8 cellular contexts compared by ENCODE assay signal in genomic region chr15:51162865-51163762, GRCh38.
DNase-seq lines count a peak whose midpoint lies in the region; ATAC-seq and TF ChIP-seq lines count a peak whose summit lies in the region.

No MANE protein-coding gene starts in this region.

- H3K4me1 ChIP-seq in BE2C (peaks cover 5% of the 10 kb centered on the region), thoracic aorta (ENCODE audit: control insufficient read depth in 1 of 2, low read depth in 2 of 2) (peaks cover 7 to 8% of the 10 kb centered on the region in 2 donors)

- CTCF ChIA-PET in activated naive CD4-positive, alpha-beta T cell treated with anti-CD3 and anti-CD28 coated beads, Interleukin-2, amount 10 ng/mL, durations not matched to agents 7 days and 5 days (lab: Charles Lee), result interaction anchor here (0.5 to 5.0 kb wide), 39 partner anchors 8 to 560 kb away, joined by 3 to 64 read pairs (median 4); no protein-coding TSS in a partner anchor

- no peaks in the 10 kb centered on the region for H3K9me3 Mint-ChIP-seq in activated naive CD4-positive, alpha-beta T cell treated with anti-CD3 and anti-CD28 coated beads, Interleukin-2, amount 10 ng/mL, durations not matched to agents 7 days and 5 days
- no peaks in the 10 kb centered on the region for H3K9me3 Mint-ChIP-seq in osteocyte (ENCODE audit: unreplicated experiment)

- H3K27ac Mint-ChIP-seq in activated naive CD4-positive, alpha-beta T cell treated with anti-CD3 and anti-CD28 coated beads, Interleukin-2, amount 10 ng/mL, durations not matched to agents 7 days and 5 days, result no peak overlapping the region
- H3K27ac Mint-ChIP-seq in osteocyte (ENCODE audit: unreplicated experiment), result peak overlapping the region; percentile 53

- H3K36me3 Mint-ChIP-seq in activated naive CD4-positive, alpha-beta T cell treated with anti-CD3 and anti-CD28 coated beads, Interleukin-2, amount 10 ng/mL, durations not matched to agents 7 days and 5 days, result no peaks in the 10 kb centered on the region
- no peaks in the 10 kb centered on the region for H3K36me3 Mint-ChIP-seq in osteocyte (ENCODE audit: unreplicated experiment)

- H3K4me3 Mint-ChIP-seq in activated naive CD4-positive, alpha-beta T cell treated with anti-CD3 and anti-CD28 coated beads, Interleukin-2, amount 10 ng/mL, durations not matched to agents 7 days and 5 days, result no peak overlapping the region
- peak overlapping the region; percentile 69 for H3K4me3 Mint-ChIP-seq in osteocyte (ENCODE audit: unreplicated experiment)

- H3K27me3 Mint-ChIP-seq in activated naive CD4-positive, alpha-beta T cell treated with anti-CD3 and anti-CD28 coated beads, Interleukin-2, amount 10 ng/mL, durations not matched to agents 7 days and 5 days, result peaks cover 20% of the 10 kb centered on the region
- peaks cover 15% of the 10 kb centered on the region for H3K27me3 Mint-ChIP-seq in osteocyte (ENCODE audit: unreplicated experiment)

- TF ChIP-seq CTCF in BE2C (IDR thresholded peaks at IDR 0.05; ENCODE audit: low read depth, low read length) (peak; percentile 99), osteocyte (IDR thresholded peaks at IDR 0.05) (peak; percentile 97), thoracic aorta (IDR thresholded peaks at IDR 0.05) (peak; percentile 95)

- H3K27ac ChIP-seq in thoracic aorta, result peak overlapping the region; percentile 69 to 81

- H3K9me3 ChIP-seq in BE2C (no peaks in the 10 kb centered on the region), thoracic aorta (no peaks in the 10 kb centered on the region)

- no peaks in the 10 kb centered on the region for H3K4me1 Mint-ChIP-seq in activated naive CD4-positive, alpha-beta T cell treated with anti-CD3 and anti-CD28 coated beads, Interleukin-2, amount 10 ng/mL, durations not matched to agents 7 days and 5 days
- peaks cover 20% of the 10 kb centered on the region for H3K4me1 Mint-ChIP-seq in osteocyte (ENCODE audit: unreplicated experiment)

- no peaks in the 10 kb centered on the region for H3K27me3 ChIP-seq in BE2C
- H3K27me3 ChIP-seq in thoracic aorta (replicated peaks; ENCODE audit: insufficient read depth), result no peaks in the 10 kb centered on the region

- H3K36me3 ChIP-seq in BE2C, result no peaks in the 10 kb centered on the region
- no peaks in the 10 kb centered on the region for H3K36me3 ChIP-seq in thoracic aorta

- H3K4me3 ChIP-seq in BE2C (ENCODE audit: low read depth, low read length) (peak overlapping the region; percentile 39), thoracic aorta (peak overlapping the region; percentile 53)
- no peak overlapping the region for H3K4me3 ChIP-seq in Jurkat, Clone E6-1 (ENCODE audit: low read length)

- peak; percentile 80 for DNase-seq in BE2C
- peak; percentile 51 for DNase-seq in Jurkat, Clone E6-1 (ENCODE audit: low read depth, low spot score)
- peak; percentile 81 for DNase-seq in RPMI8226
- peak; percentile 71 for DNase-seq in activated naive CD4-positive, alpha-beta T cell treated with anti-CD3 and anti-CD28 coated beads, Interleukin-2, amount 10 ng/mL, durations not matched to agents 7 days and 5 days
- DNase-seq in globus pallidus (ENCODE audit: low spot score), result peak; percentile 88
- peak; percentile 89 for DNase-seq in osteocyte (ENCODE audit: extremely low spot score, unreplicated experiment)
- DNase-seq in thoracic aorta (ENCODE audit: low spot score), result peak; percentile 34

- ATAC-seq in GM19324 (IDR thresholded peaks at IDR 0.05; ENCODE audit: low FRiP score, unreplicated experiment) (peak; percentile 66), thoracic aorta (ENCODE audit: insufficient number of reproducible peaks, low FRiP score, low read depth) (peak; percentile 69)

Comparison
In these comparisons a context has a peak if more than half of its experiments do, and no peak if none do; other contexts are left out.
1. DNase-seq: peak in every context shown above with its lines; median percentile 89 in osteocyte; 88 in globus pallidus; 81 in RPMI8226; 80 in BE2C; 71 in activated naive CD4-positive, alpha-beta T cell treated with anti-CD3 and anti-CD28 coated beads, Interleukin-2, amount 10 ng/mL, durations not matched to agents 7 days and 5 days; 51 in Jurkat, Clone E6-1; 34 in thoracic aorta.